Comparison of ENCODE assay signal across 8 cellular contexts in genomic region chr1:206544562-206545257, GRCh38. TPM values are rescaled to one million over a fixed set of nuclear protein-coding genes. Genes with fewer than 3 reads are reported as not detected.
DNase-seq lines count a peak whose midpoint lies in the region; ATAC-seq, FAIRE-seq and TF ChIP-seq lines count a peak whose summit lies in the region.

No MANE protein-coding gene starts in this region.

- CTCF ChIA-PET in HepG2 (lab: Yijun Ruan, JAX; ENCODE audit: low intra/inter-chr PET ratio, low total read pairs), result interaction anchor here (1.2 to 3.0 kb wide), 2 partner anchors 39 to 119 kb away, joined by 3 to 33 read pairs; no protein-coding TSS in a partner anchor

- TF ChIP-seq CTCF in C4-2B (conservative IDR thresholded peaks at IDR 0.05) (peak; percentile 97), chondrocyte (IDR thresholded peaks at IDR 0.05) (peak; percentile 90), HepG2 (CRISPR knock-in tag; IDR thresholded peaks at IDR 0.05) (peak; percentile 86)

- H3K27me3 Mint-ChIP-seq in chondrocyte (ENCODE audit: low read depth), result peaks cover 24% of the 10 kb centered on the region

- H3K27ac ChIP-seq in C4-2B (peak overlapping the region; percentile 17; the same call in 1 of the 2 replicates), HepG2 (ENCODE audit: extremely low read length, insufficient read depth, low read length) (no peak overlapping the region)

- no peaks in the 10 kb centered on the region for H3K4me1 Mint-ChIP-seq in chondrocyte (ENCODE audit: low read depth)

- no peak overlapping the region for H3K27ac Mint-ChIP-seq in chondrocyte (ENCODE audit: unreplicated experiment)

- H3K9me3 Mint-ChIP-seq in chondrocyte (ENCODE audit: low read depth), result no peaks in the 10 kb centered on the region

- TF ChIP-seq EP300 in HepG2 (IDR thresholded peaks at IDR 0.05; ENCODE audit: low read depth in 2 of 2, low read length in 2 of 2) (no peak), HepG2 (CRISPR knock-in tag; IDR thresholded peaks at IDR 0.05; ENCODE audit: borderline replicate concordance) (no peak)

- 0% methylated on average over 7 of the region's 9 CpGs for WGBS in HepG2 (ENCODE audit: low lambda C conversion rate)

- in situ Hi-C loops in HepG2 (cut with HindIII; ENCODE audit: extremely low pct_ligation_motif_present, low pct_unique_long_range_greater_than_20kb), result loop anchor here (5.0 kb wide), 2 partner anchors 37 to 38 kb away; partner anchors contain the start of gene RASSF5

- POLR2A ChIA-PET in HepG2 (lab: Yijun Ruan, JAX), result no interaction called here

- no peak overlapping the region for H3K9ac ChIP-seq in HepG2 (ENCODE audit: insufficient read depth, low read depth, low read length)

- peak; percentile 32 for FAIRE-seq in HepG2 (lab: Jason Lieb, UNC)

- no peaks in the 10 kb centered on the region for H3K36me3 ChIP-seq in HepG2 (replicated peaks in 1 of 2; ENCODE audit: control insufficient read depth in 1 of 2, insufficient read depth in 2 of 2, low read length in 2 of 2)

- no peaks in the 10 kb centered on the region; a peak in 1 of 5 replicates for H3K27me3 ChIP-seq in HepG2 (ENCODE audit: control insufficient read depth in 1 of 2, insufficient read depth in 2 of 2, low read length in 2 of 2)

- ATAC-seq in HepG2 (peak; percentile 96), HG02759 (IDR thresholded peaks at IDR 0.05; ENCODE audit: unreplicated experiment) (no peak)

- TF ChIP-seq POLR2A in HepG2 (IDR thresholded peaks at IDR 0.05; ENCODE audit: insufficient read depth in 1 of 2, low read depth in 2 of 2, low read length in 2 of 2), result no peak

- intact Hi-C loops in HepG2 (cut with micrococcal nuclease; ENCODE audit: unreplicated experiment), result loop anchor here (1.0 kb wide), 1 partner anchor 39 kb away; no protein-coding TSS in a partner anchor

- H3K4me2 ChIP-seq in HepG2 (ENCODE audit: low read depth, low read length), result no peak overlapping the region

- no TSS peak for BruUV-seq in HepG2 (replicated peaks; lab: Mats Ljungman, UMichigan)

- H2AFZ ChIP-seq in HepG2 (ENCODE audit: low read length), result no peak overlapping the region

- peak; percentile 38; the same call in 1 of the 2 replicates for TF ChIP-seq RAD21 in HepG2 (CRISPR knock-in tag; IDR thresholded peaks at IDR 0.05)

- H3K4me1 ChIP-seq in HepG2 (ENCODE audit: insufficient read depth, low read length), result no peaks in the 10 kb centered on the region

- no peaks in the 10 kb centered on the region; the same call in 1 of the 2 replicates for H4K20me1 ChIP-seq in HepG2 (ENCODE audit: insufficient read depth, low read length)

- H3K4me3 Mint-ChIP-seq in chondrocyte (ENCODE audit: unreplicated experiment), result no peak overlapping the region

- peak; percentile 31 for DNase-seq in H4 (ENCODE audit: low spot score)
- DNase-seq in NCI-H2171 treated with DMSO at 0.1 percent for 48 hours (lab: John Stamatoyannopoulos, UW), result peak; percentile 38
- peak; percentile 83 to 84 for DNase-seq in activated CD4-positive, alpha-beta T cell treated with anti-CD3 and anti-CD28 coated beads for 24 hours (ENCODE audit: low read depth in 2 of 2)
- peak; percentile 40 for DNase-seq in chondrocyte (ENCODE audit: low spot score)
- peak; percentile 48 for DNase-seq in HepG2 (ENCODE audit: low spot score)
- peak; percentile 82 for DNase-seq in stimulated activated CD8-positive, alpha-beta memory T cell treated with anti-CD3 and anti-CD28 coated beads, Interleukin-12 subunit alpha, Interleukin-12 subunit beta, amount 100 ng/mL, for 1 hour (ENCODE audit: low read depth)

- H3K4me3 ChIP-seq in HepG2 (replicated peaks in 1 of 3; ENCODE audit: insufficient read depth in 1 of 3, low read depth in 2 of 3, low read length in 3 of 3), result no peak overlapping the region

- no peaks in the 10 kb centered on the region for H3K9me3 ChIP-seq in HepG2 (ENCODE audit: low read length)

- no peaks in the 10 kb centered on the region for H3K79me2 ChIP-seq in HepG2 (ENCODE audit: insufficient read depth, low read length)

- H3K36me3 Mint-ChIP-seq in chondrocyte (ENCODE audit: low read depth), result peaks cover 2% of the 10 kb centered on the region

TF ChIP-seq in HepG2, 621 proteins besides CTCF, POLR2A, EP300 and RAD21 (continues in another document):
- TF ChIP-seq YY1 (IDR thresholded peaks at IDR 0.05; ENCODE audit: insufficient read depth, insufficient replicate concordance, low read depth, low read length) (peak; percentile 24), ZNF563 (CRISPR knock-in tag; IDR thresholded peaks at IDR 0.05) (no peak), ZNF263 (CRISPR knock-in tag; IDR thresholded peaks at IDR 0.05) (0 out of 2 replicates have a peak, but pooled peaks have one; percentile 29), GMEB1 (CRISPR knock-in tag; IDR thresholded peaks at IDR 0.05; ENCODE audit: borderline replicate concordance) (no peak), MNT (IDR thresholded peaks at IDR 0.05) (peak; percentile 100), STAG1 (CRISPR knock-in tag; IDR thresholded peaks at IDR 0.05) (peak; percentile 71), USF2 (IDR thresholded peaks at IDR 0.05; ENCODE audit: low read depth, low read length) (peak; percentile 28; the same call in 1 of the 2 replicates), USF2 (CRISPR knock-in tag; IDR thresholded peaks at IDR 0.05; ENCODE audit: borderline replicate concordance) (peak; percentile 24; the same call in 1 of the 2 replicates)

RNA-seq across cellular contexts. Expression of gene RASSF5, which starts 37.4 kb away (rescaled TPM):
- total RNA-seq in H4 (2014; rRNA removed; shearing (Covaris generic)), result 2.6 and 3.8 TPM in 2 replicates
- 0.12 to 0.36 TPM (median 0.27 TPM) in 3 replicates for total RNA-seq in chondrocyte
- 0.18 and 0.49 TPM in 2 replicates for total RNA-seq in HepG2 (2016; rRNA removed; fragmentation: Illumina TruSeq; extraction: Trizol)
- 0.09 TPM in 1 of 2 replicates, not detected in the other for total RNA-seq in HepG2 (2016; cell fraction: cytosol; rRNA removed; fragmentation: Illumina TruSeq; extraction: Trizol; ENCODE audit: low read depth)
- total RNA-seq in HepG2 (2016; cell fraction: insoluble cytoplasmic fraction; rRNA removed; fragmentation: Illumina TruSeq; extraction: Trizol), result 0.24 and 0.36 TPM in 2 replicates
- total RNA-seq in HepG2 (2016; cell fraction: membrane; rRNA removed; fragmentation: Illumina TruSeq; extraction: Trizol), result 0.14 and 0.19 TPM in 2 replicates
- 0.22 and 0.47 TPM in 2 replicates for total RNA-seq in HepG2 (2016; cell fraction: nucleus; rRNA removed; fragmentation: Illumina TruSeq; extraction: Trizol)
- 0.40 and 0.50 TPM in 2 replicates for polyA plus RNA-seq in HepG2 (2011; rRNA removed)
- 0.27 and 0.47 TPM in 2 replicates for polyA plus RNA-seq in HepG2 (2011; cell fraction: cytosol; rRNA removed)
- polyA plus RNA-seq in HepG2 (2011; cell fraction: nucleus; rRNA removed), result 0.58 and 0.66 TPM in 2 replicates
- polyA plus RNA-seq in HepG2 (2012), result 0.76 and 2.1 TPM in 2 replicates
- polyA plus RNA-seq in HepG2 (2016; cell fraction: cytosol; fragmentation: Illumina TruSeq; extraction: Trizol; ENCODE audit: low read depth), result 0.03 and 0.06 TPM in 2 replicates
- polyA plus RNA-seq in HepG2 (2016; cell fraction: insoluble cytoplasmic fraction; fragmentation: Illumina TruSeq; extraction: Trizol; ENCODE audit: low read depth), result 0.21 and 0.29 TPM in 2 replicates
- 0.09 and 0.11 TPM in 2 replicates for polyA plus RNA-seq in HepG2 (2016; cell fraction: membrane; fragmentation: Illumina TruSeq; extraction: Trizol; ENCODE audit: low read depth)
- polyA plus RNA-seq in HepG2 (2016; cell fraction: nucleus; fragmentation: Illumina TruSeq; extraction: Trizol; ENCODE audit: insufficient read depth, low read depth), result 0.43 and 0.48 TPM in 2 replicates
- 0.30 and 18.0 TPM in 2 replicates for polyA minus RNA-seq in HepG2 (2011; rRNA and poly(A)+ RNA removed; ENCODE audit: low replicate concordance)
- polyA minus RNA-seq in HepG2 (2011; cell fraction: cytosol; rRNA and poly(A)+ RNA removed), result 0.49 and 1.3 TPM in 2 replicates
- polyA minus RNA-seq in HepG2 (2011; cell fraction: nucleus; rRNA and poly(A)+ RNA removed), result 0.26 and 0.50 TPM in 2 replicates

Comparison
In these comparisons a context has a peak if more than half of its experiments do, and no peak if none do; other contexts are left out.
1. DNase-seq: peak in every context shown above with its lines; median percentile 84 in activated CD4-positive, alpha-beta T cell treated with anti-CD3 and anti-CD28 coated beads for 24 hours; 82 in stimulated activated CD8-positive, alpha-beta memory T cell treated with anti-CD3 and anti-CD28 coated beads, Interleukin-12 subunit alpha, Interleukin-12 subunit beta, amount 100 ng/mL, for 1 hour; 48 in HepG2; 40 in chondrocyte; 38 in NCI-H2171 treated with DMSO at 0.1 percent for 48 hours; 31 in H4.